ENCODE assay signal across 35 cellular contexts in the genomic region with DNA sequence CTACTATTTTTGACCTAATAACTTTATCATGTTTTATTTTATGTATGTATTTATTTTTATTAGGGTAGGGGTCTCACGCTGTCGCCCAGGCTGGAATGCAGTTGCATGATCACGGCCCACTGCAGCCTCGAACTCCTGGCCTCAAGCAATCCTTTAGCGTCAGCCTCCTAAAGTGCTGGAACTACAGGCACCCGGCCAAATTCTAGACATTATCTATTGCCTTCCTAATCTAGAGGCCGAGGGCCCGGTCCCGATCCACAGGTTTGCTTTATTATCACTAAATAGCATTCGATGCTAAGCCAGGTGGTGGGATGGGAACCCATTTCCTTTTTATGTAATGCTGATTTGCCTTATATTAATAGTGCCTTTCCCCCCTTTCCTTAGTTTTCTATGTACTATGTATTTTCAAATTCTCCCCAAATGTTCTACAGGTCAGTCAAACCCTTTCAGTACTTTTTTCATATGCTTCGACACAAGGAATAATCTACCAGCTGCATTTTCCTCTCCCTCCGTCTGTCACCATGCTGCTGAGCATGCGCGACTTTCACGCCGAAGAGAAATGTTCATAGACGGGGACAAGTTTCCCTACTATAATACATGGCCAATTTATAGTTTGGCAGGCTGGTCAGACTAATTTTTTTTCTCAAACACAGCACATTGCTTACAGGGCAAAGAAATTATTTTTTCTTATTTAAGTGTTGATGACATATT.
"Had no signal": no experiment of that assay in that cellular context is flagged by ENCODE, and none has a peak within 500 bp of the region (broad histone marks: within the 10 kb centered on the region; RNA-seq: fewer than 3 reads in every experiment).

No MANE protein-coding gene starts in this region.

- H3K4me3 ChIP-seq: MG63 had no signal

- H3K9me3 ChIP-seq: MG63 had no signal

- H3K36me3 ChIP-seq: MG63 had no signal

- H3K27me3 ChIP-seq: MG63 had no signal

- DNase-seq: Karpas-422, Kasumi-1, MG63, MM.1S, MV-4-11, NCI-H1048, NCI-H1092, NCI-H1092 treated with DMSO at 0.1 percent for 48 hours, NCI-H1105, NCI-H1105 treated with DMSO at 0.1 percent for 48 hours, NCI-H1417, NCI-H1417 treated with DMSO at 0.1 percent for 48 hours, NCI-H1436, NCI-H1436 treated with DMSO at 0.1 percent for 48 hours, NCI-H146, NCI-H1694, NCI-H1694 treated with DMSO at 0.1 percent for 48 hours, NCI-H187, NCI-H187 treated with DMSO at 0.1 percent for 48 hours, NCI-H1930, NCI-H2029, NCI-H2029 treated with DMSO at 0.1 percent for 48 hours, NCI-H2081, NCI-H2081 treated with DMSO at 0.1 percent for 48 hours, NCI-H2107, NCI-H2171, NCI-H2171 treated with DMSO at 0.1 percent for 48 hours, NCI-H2227 treated with DMSO at 0.1 percent for 48 hours, NCI-H226, NCI-H345, NCI-H446, NCI-H446 treated with DMSO at 0.1 percent for 48 hours, NCI-H510A, NCI-H510A treated with DMSO at 0.1 percent for 48 hours, NCI-H524 had no signal
